ENCODE assay signal across 9 cellular contexts in genomic region chr14:64504897-64505771, GRCh38. TPM values are rescaled to one million over a fixed set of nuclear protein-coding genes. Genes with fewer than 3 reads are reported as not detected.
DNase-seq lines count a peak whose midpoint lies in the region; ATAC-seq and TF ChIP-seq lines count a peak whose summit lies in the region.
"Had no signal": no experiment of that assay in that cellular context is flagged by ENCODE, and none has a peak within 500 bp of the region (broad histone marks: within the 10 kb centered on the region; RNA-seq: fewer than 3 reads in every experiment).

No MANE protein-coding gene starts in this region.

- no peak for TF ChIP-seq CTCF in fibroblast of the aortic adventitia (IDR thresholded peaks at IDR 0.05; ENCODE audit: insufficient read depth, low read length)

- no peaks in the 10 kb centered on the region for H3K9me3 Mint-ChIP-seq in natural killer cell treated with Interleukin-12 subunit alpha and Interleukin-12 subunit beta and Interleukin-15 and Interleukin-18, amount 100 ng/mL, for 72 hours
- H3K9me3 Mint-ChIP-seq in stimulated activated naive B cell treated with anti-CD40 and anti-IgM and Interleukin-4, amounts not matched to agents 10 μg/mL and 1 μg/mL and 100 μg/mL, for 72 hours, result no peaks in the 10 kb centered on the region

- peak overlapping the region; percentile 95 for H3K27ac Mint-ChIP-seq in natural killer cell treated with Interleukin-12 subunit alpha and Interleukin-12 subunit beta and Interleukin-15 and Interleukin-18, amount 100 ng/mL, for 72 hours
- peak overlapping the region; percentile 100 for H3K27ac Mint-ChIP-seq in stimulated activated naive B cell treated with anti-CD40 and anti-IgM and Interleukin-4, amounts not matched to agents 10 μg/mL and 1 μg/mL and 100 μg/mL, for 72 hours

- DNase-seq in COLO829 (ENCODE audit: low spot score) (peak; percentile 86), LHCN-M2 (ENCODE audit: low read depth) (peak; percentile 85), fibroblast of the aortic adventitia (ENCODE audit: low read depth) (peak; percentile 84)
- peak; percentile 78 for DNase-seq in activated effector memory CD4-positive, alpha-beta T cell treated with Interleukin-2 at 50 U/mL for 16 hours
- peak; percentile 90 for DNase-seq in natural killer cell treated with Interleukin-12 subunit alpha and Interleukin-12 subunit beta and Interleukin-15 and Interleukin-18, amount 100 ng/mL, for 72 hours (ENCODE audit: low spot score)
- peak; percentile 75 for DNase-seq in stimulated activated naive B cell treated with anti-CD40 and anti-IgM and Interleukin-4, amounts not matched to agents 10 μg/mL and 1 μg/mL and 100 μg/mL, for 72 hours

- peak; percentile 27 for ATAC-seq in GM21717 (IDR thresholded peaks at IDR 0.05; ENCODE audit: unreplicated experiment)
- ATAC-seq in natural killer cell treated with Interleukin-12 subunit alpha and Interleukin-12 subunit beta and Interleukin-15 and Interleukin-18, amount 100 ng/mL, for 72 hours, result peak; percentile 54 to 61
- peak; percentile 40 to 44 for ATAC-seq in stimulated activated naive B cell treated with anti-CD40 and anti-IgM and Interleukin-4, amounts not matched to agents 10 μg/mL and 1 μg/mL and 100 μg/mL, for 72 hours (replicated peaks)

- H3K4me3 Mint-ChIP-seq in natural killer cell treated with Interleukin-12 subunit alpha and Interleukin-12 subunit beta and Interleukin-15 and Interleukin-18, amount 100 ng/mL, for 72 hours, result peak overlapping the region; percentile 98
- H3K4me3 Mint-ChIP-seq in stimulated activated naive B cell treated with anti-CD40 and anti-IgM and Interleukin-4, amounts not matched to agents 10 μg/mL and 1 μg/mL and 100 μg/mL, for 72 hours, result peak overlapping the region; percentile 85 to 100

- H3K4me1 Mint-ChIP-seq in natural killer cell treated with Interleukin-12 subunit alpha and Interleukin-12 subunit beta and Interleukin-15 and Interleukin-18, amount 100 ng/mL, for 72 hours (ENCODE audit: low read depth in 2 of 2), result peaks cover 59 to 69% of the 10 kb centered on the region in 2 donors
- peaks cover 43 to 78% of the 10 kb centered on the region in 2 donors for H3K4me1 Mint-ChIP-seq in stimulated activated naive B cell treated with anti-CD40 and anti-IgM and Interleukin-4, amounts not matched to agents 10 μg/mL and 1 μg/mL and 100 μg/mL, for 72 hours

- TF ChIP-seq POLR2A in Raji (IDR thresholded peaks at IDR 0.05; ENCODE audit: insufficient read depth, low read depth, low read length), result peak; percentile 31; the same call in 1 of the 2 replicates

- peak overlapping the region; percentile 89 for H3K4me3 ChIP-seq in fibroblast of the aortic adventitia (ENCODE audit: low read depth, low read length)

- H3K27me3 Mint-ChIP-seq in natural killer cell treated with Interleukin-12 subunit alpha and Interleukin-12 subunit beta and Interleukin-15 and Interleukin-18, amount 100 ng/mL, for 72 hours, result no peaks in the 10 kb centered on the region
- no peaks in the 10 kb centered on the region for H3K27me3 Mint-ChIP-seq in stimulated activated naive B cell treated with anti-CD40 and anti-IgM and Interleukin-4, amounts not matched to agents 10 μg/mL and 1 μg/mL and 100 μg/mL, for 72 hours

- H3K36me3 Mint-ChIP-seq in natural killer cell treated with Interleukin-12 subunit alpha and Interleukin-12 subunit beta and Interleukin-15 and Interleukin-18, amount 100 ng/mL, for 72 hours, result peaks cover 15% of the 10 kb centered on the region
- H3K36me3 Mint-ChIP-seq in stimulated activated naive B cell treated with anti-CD40 and anti-IgM and Interleukin-4, amounts not matched to agents 10 μg/mL and 1 μg/mL and 100 μg/mL, for 72 hours, result peaks cover 15 to 26% of the 10 kb centered on the region in 2 donors

RNA-seq across cellular contexts. Expression of gene ZBTB1, which starts 0.6 kb away (rescaled TPM):
- total RNA-seq in LHCN-M2 (2014; rRNA removed) (51.2 and 54.2 TPM in 2 replicates), fibroblast of the aortic adventitia (ENCODE audit: low replicate concordance) (56.5 and 76.9 TPM in 2 replicates)
- 12.5 TPM for polyA plus RNA-seq in LHCN-M2 (2012)
- total RNA-seq in natural killer cell treated with Interleukin-12 subunit alpha and Interleukin-12 subunit beta and Interleukin-15 and Interleukin-18, amount 100 ng/mL, for 72 hours, result 10 to 100 TPM; 42.5 to 46.8 TPM

RNA-seq across cellular contexts. Expression of gene ZBTB25, which starts 1.5 kb away (rescaled TPM):
- total RNA-seq in LHCN-M2 (2014; rRNA removed) (4.8 and 7.0 TPM in 2 replicates), fibroblast of the aortic adventitia (ENCODE audit: low replicate concordance) (7.0 and 11.1 TPM in 2 replicates)
- 4.5 TPM for polyA plus RNA-seq in LHCN-M2 (2012)
- 10 to 100 TPM; 15.2 to 21.4 TPM for total RNA-seq in natural killer cell treated with Interleukin-12 subunit alpha and Interleukin-12 subunit beta and Interleukin-15 and Interleukin-18, amount 100 ng/mL, for 72 hours

RNA-seq across cellular contexts. Expression of gene HSPA2, which starts 35.4 kb away (rescaled TPM):
- total RNA-seq in LHCN-M2 (2014; rRNA removed) (16.7 TPM in 2 replicates), fibroblast of the aortic adventitia (ENCODE audit: low replicate concordance) (0.98 and 2.5 TPM in 2 replicates)
- 18.8 TPM for polyA plus RNA-seq in LHCN-M2 (2012)
- total RNA-seq in natural killer cell treated with Interleukin-12 subunit alpha and Interleukin-12 subunit beta and Interleukin-15 and Interleukin-18, amount 100 ng/mL, for 72 hours, result 10 to 100 TPM in 1 of 2 donors, 1 to 10 TPM in 1; 5.7 to 12.5 TPM

RNA-seq across cellular contexts. Expression of gene AKAP5, which starts 39.8 kb away (rescaled TPM):
- total RNA-seq in LHCN-M2 (2014; rRNA removed) (0.13 and 0.40 TPM in 2 replicates), fibroblast of the aortic adventitia (ENCODE audit: low replicate concordance) (0.16 and 0.54 TPM in 2 replicates)
- polyA plus RNA-seq in LHCN-M2 (2012), result 0.36 TPM
- 1 to 10 TPM; 2.0 to 2.2 TPM for total RNA-seq in natural killer cell treated with Interleukin-12 subunit alpha and Interleukin-12 subunit beta and Interleukin-15 and Interleukin-18, amount 100 ng/mL, for 72 hours

RNA-seq across cellular contexts. Expression of gene PPP1R36, which starts 44.6 kb away (rescaled TPM):
- total RNA-seq in LHCN-M2 (2014; rRNA removed), result 0.58 and 1.1 TPM in 2 replicates
- polyA plus RNA-seq in LHCN-M2 (2012), result 0.78 TPM
- 0.18 TPM in 1 of 2 replicates, not detected in the other for total RNA-seq in fibroblast of the aortic adventitia (ENCODE audit: low replicate concordance)
- total RNA-seq in natural killer cell treated with Interleukin-12 subunit alpha and Interleukin-12 subunit beta and Interleukin-15 and Interleukin-18, amount 100 ng/mL, for 72 hours, result under 1 TPM in 1 of 2 donors, not detected in 1; 0.17 TPM
- total RNA-seq: glomerular endothelial cell had no signal

Comparison
In these comparisons a context has a peak if more than half of its experiments do, and no peak if none do; other contexts are left out.
1. Peak in every context shown above with its lines: DNase-seq, ATAC-seq and H3K4me3 ChIP-seq.